In the genomic region with DNA sequence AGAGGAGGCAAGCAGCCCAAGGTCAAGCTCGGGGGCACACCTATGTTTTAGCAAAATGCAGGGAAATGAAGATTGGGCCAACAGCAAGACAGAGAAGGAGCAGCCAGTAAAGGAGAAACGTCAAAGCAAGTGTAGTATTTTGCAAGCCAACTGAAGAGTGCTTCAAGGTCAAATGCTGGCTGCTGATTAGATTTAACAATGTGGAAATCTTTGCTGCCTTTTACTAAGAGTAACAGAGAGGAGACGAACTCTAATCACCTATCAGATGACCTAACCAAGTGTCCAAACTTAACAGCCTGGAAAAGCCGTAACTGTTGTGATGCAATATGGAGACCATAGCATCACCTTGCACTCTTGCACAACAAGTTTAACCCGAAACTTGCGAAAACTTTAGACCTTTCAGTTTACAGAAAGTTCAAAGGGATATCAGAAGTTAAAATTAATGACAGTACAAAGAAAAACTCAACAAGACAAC, we compare ENCODE assay signal across 15 cellular contexts. TPM values are rescaled to one million over a fixed set of nuclear protein-coding genes. Genes with fewer than 3 reads are reported as not detected.
A peak's percentile ranks its signal among the peaks of the same experiment; 100 is the strongest.
DNase-seq lines count a peak whose midpoint lies in the region; ATAC-seq and TF ChIP-seq lines count a peak whose summit lies in the region.
"Had no signal": no experiment of that assay in that cellular context is flagged by ENCODE, and none has a peak within 500 bp of the region (broad histone marks: within the 10 kb centered on the region; RNA-seq: fewer than 3 reads in every experiment).

No MANE protein-coding gene starts in this region.

- ATAC-seq in Right ventricle myocardium superior (ENCODE audit: poor library complexity), result peak; percentile 30
- no peak for ATAC-seq in Right ventricle myocardium inferior
- peak; percentile 67 to 91 (median 80) for ATAC-seq in right lobe of liver
- peak in 1 of 2 donors; percentile 21 for ATAC-seq in upper lobe of left lung (ENCODE audit: low FRiP score in 2 of 2)

- H3K27ac Mint-ChIP-seq in activated naive CD8-positive, alpha-beta T cell, result peak overlapping the region; percentile 16

- H3K27ac ChIP-seq in right lobe of liver (peak overlapping the region; percentile 77 to 89 (median 79)), upper lobe of left lung (peak overlapping the region in 3 of 4 donors; percentile 12 to 57 (median 21))
- H3K27ac ChIP-seq in effector memory CD4-positive, alpha-beta T cell (ENCODE audit: insufficient read depth, low read length, poor library complexity, severe bottlenecking), result no peak overlapping the region

- H3K36me3 Mint-ChIP-seq in activated naive CD8-positive, alpha-beta T cell, result peaks cover 10% of the 10 kb centered on the region

- H3K9me3 Mint-ChIP-seq in activated naive CD8-positive, alpha-beta T cell (ENCODE audit: low read depth), result no peaks in the 10 kb centered on the region
- H3K9me3 Mint-ChIP-seq: activated naive CD4-positive, alpha-beta T cell treated with anti-CD3 and anti-CD28 coated beads, Interleukin-2, amount 10 ng/mL, durations not matched to agents 7 days and 5 days had no signal

- DNase-seq in Right ventricle myocardium superior (no peak), Right ventricle myocardium inferior (ENCODE audit: missing footprints) (no peak), right lobe of liver (peak in 1 of 3 donors; percentile 63), upper lobe of left lung (no peak), hippocampal formation (lab: John Stamatoyannopoulos, UW) (no peak), erythroblast (lab: John Stamatoyannopoulos, UW) (no peak)
- no peak for DNase-seq in effector memory CD4-positive, alpha-beta T cell
- DNase-seq: activated CD4-positive, alpha-beta T cell treated with anti-CD3 and anti-CD28 coated beads, Interleukin-2, amount 50 U/mL, for 1 hour; activated naive CD4-positive, alpha-beta T cell treated with anti-CD3 and anti-CD28 coated beads, Interleukin-2, amount 10 ng/mL, durations not matched to agents 7 days and 5 days; EL; NCI-H1417 treated with DMSO at 0.1 percent for 48 hours; NCI-H774; stimulated activated CD4-positive, alpha-beta T cell treated with anti-CD3 and anti-CD28 coated beads, Interleukin-15, amount 100 ng/mL, for 24 hours; stimulated activated naive CD4-positive, alpha-beta T cell had no signal

- intact Hi-C loops in Right ventricle myocardium superior (cut with DNase I) (no loop called here), Right ventricle myocardium inferior (cut with DNase I) (no loop called here), right lobe of liver (cut with DNase I) (no loop called here)

- no peak for TF ChIP-seq CTCF in right lobe of liver (IDR thresholded peaks at IDR 0.05)
- no peak for TF ChIP-seq CTCF in upper lobe of left lung (IDR thresholded peaks at IDR 0.05)

- no peaks in the 10 kb centered on the region for H3K27me3 ChIP-seq in right lobe of liver
- no peaks in the 10 kb centered on the region for H3K27me3 ChIP-seq in upper lobe of left lung
- H3K27me3 ChIP-seq in effector memory CD4-positive, alpha-beta T cell (replicated peaks; ENCODE audit: control insufficient read depth, insufficient read depth, low read length, poor library complexity, severe bottlenecking), result no peaks in the 10 kb centered on the region

- TF ChIP-seq EP300 in upper lobe of left lung (IDR thresholded peaks at IDR 0.05), result peak in 1 of 4 donors; percentile 78

- H3K4me1 ChIP-seq in right lobe of liver (peaks cover 0 to 79% (median 24%) of the 10 kb centered on the region in 4 donors), upper lobe of left lung (peaks cover 0 to 19% (median 8%) of the 10 kb centered on the region in 4 donors)
- H3K4me1 ChIP-seq in effector memory CD4-positive, alpha-beta T cell (ENCODE audit: control insufficient read depth, insufficient read depth, low read length, poor library complexity, severe bottlenecking), result no peaks in the 10 kb centered on the region

- peaks cover 10% of the 10 kb centered on the region for H3K4me1 Mint-ChIP-seq in activated naive CD8-positive, alpha-beta T cell (ENCODE audit: low read depth)

- no peak overlapping the region for H3K4me3 Mint-ChIP-seq in activated naive CD8-positive, alpha-beta T cell
- H3K4me3 Mint-ChIP-seq: activated naive CD4-positive, alpha-beta T cell treated with anti-CD3 and anti-CD28 coated beads, Interleukin-2, amount 10 ng/mL, durations not matched to agents 7 days and 5 days had no signal

- H3K36me3 ChIP-seq in right lobe of liver, result peaks cover 0 to 15% (median 1%) of the 10 kb centered on the region in 4 donors
- H3K36me3 ChIP-seq in upper lobe of left lung, result peaks cover 1 to 46% (median 14%) of the 10 kb centered on the region in 4 donors
- H3K36me3 ChIP-seq in effector memory CD4-positive, alpha-beta T cell (ENCODE audit: control insufficient read depth, insufficient read depth, low read length), result peaks cover 17% of the 10 kb centered on the region

- H3K9me3 ChIP-seq in right lobe of liver (no peaks in the 10 kb centered on the region), upper lobe of left lung (no peaks in the 10 kb centered on the region)
- no peaks in the 10 kb centered on the region for H3K9me3 ChIP-seq in effector memory CD4-positive, alpha-beta T cell (ENCODE audit: control insufficient read depth, low read length)

- H3K27me3 Mint-ChIP-seq in activated naive CD8-positive, alpha-beta T cell, result no peaks in the 10 kb centered on the region
- H3K27me3 Mint-ChIP-seq: activated naive CD4-positive, alpha-beta T cell treated with anti-CD3 and anti-CD28 coated beads, Interleukin-2, amount 10 ng/mL, durations not matched to agents 7 days and 5 days had no signal

- 13% methylated on average over 6 of the region's 6 CpGs for WGBS in right lobe of liver (ENCODE audit: insufficient coverage, low coverage, low lambda C conversion rate, missing lambda C conversion rate)
- WGBS in upper lobe of left lung, 2 donors, result 43 to 47% methylated on average over 6 of the region's 6 CpGs

- TF ChIP-seq POLR2A in right lobe of liver (IDR thresholded peaks at IDR 0.05), result no peak
- no peak for TF ChIP-seq POLR2A in upper lobe of left lung (IDR thresholded peaks at IDR 0.05)
- TF ChIP-seq POLR2A in erythroblast (IDR thresholded peaks at IDR 0.05; ENCODE audit: low read length), result no peak

- H3K4me3 ChIP-seq in right lobe of liver (no peak overlapping the region), upper lobe of left lung (no peak overlapping the region)
- H3K4me3 ChIP-seq in effector memory CD4-positive, alpha-beta T cell (ENCODE audit: insufficient read depth, low read depth, low read length, poor library complexity, severe bottlenecking), result no peak overlapping the region

RNA-seq across cellular contexts. Expression of a gene that starts 30.4 kb away (rescaled TPM):
- total RNA-seq in Right ventricle myocardium superior (38.9 TPM), Right ventricle myocardium inferior (36.1 TPM), right lobe of liver (10 to 100 TPM; 10.6 to 25.3 (median 18.6) TPM), upper lobe of left lung (10 to 100 TPM; 42.3 to 87.0 (median 57.2) TPM)
